ENCODE assay signal across 22 cellular contexts in the genomic region with DNA sequence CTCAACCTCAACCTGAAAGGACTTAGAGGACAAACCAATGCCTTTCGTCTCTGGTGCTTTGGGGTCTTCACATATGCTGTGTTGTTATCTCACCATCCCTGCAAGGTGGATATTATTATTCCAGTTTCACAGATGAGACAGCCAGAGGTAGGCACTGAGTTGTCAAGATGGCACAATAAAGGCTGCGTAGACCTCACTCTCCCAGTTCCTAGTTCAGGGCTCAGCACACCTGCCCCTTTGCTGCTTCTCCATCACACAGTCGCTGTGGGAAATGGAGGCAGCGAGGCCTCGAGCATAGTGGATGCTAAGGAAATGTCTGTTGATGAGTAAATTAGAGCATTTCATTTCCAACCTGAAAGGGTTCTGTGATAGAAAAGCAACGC. TPM values are rescaled to one million over a fixed set of nuclear protein-coding genes. Genes with fewer than 3 reads are reported as not detected.
DNase-seq lines count a peak whose midpoint lies in the region; ATAC-seq and TF ChIP-seq lines count a peak whose summit lies in the region.
"Had no signal": no experiment of that assay in that cellular context is flagged by ENCODE, and none has a peak within 500 bp of the region (broad histone marks: within the 10 kb centered on the region; RNA-seq: fewer than 3 reads in every experiment).

No MANE protein-coding gene starts in this region.

- H4K91ac ChIP-seq in mesenchymal stem cell (ENCODE audit: low read length) = no peak overlapping the region

- H3K4me3 ChIP-seq in AG04450 (ENCODE audit: low read depth, low read length) (no peak overlapping the region), mesenchymal stem cell (ENCODE audit: insufficient read depth in 1 of 2, low read depth in 1 of 2, low read length in 2 of 2) (no peak overlapping the region), rectal smooth muscle tissue (ENCODE audit: low read length) (no peak overlapping the region), osteoblast (ENCODE audit: insufficient read depth, low read length) (no peak overlapping the region)
- H3K4me3 ChIP-seq: adrenal gland, vagina had no signal

- H3K4me1 Mint-ChIP-seq in brain = peaks cover 56% of the 10 kb centered on the region
- H3K4me1 Mint-ChIP-seq: activated CD4-positive, alpha-beta T cell treated with anti-CD3 and anti-CD28 coated beads, Interleukin-2, amount 10 ng/mL, durations not matched to agents 7 days and 5 days had no signal

- no peak overlapping the region for H3K4ac ChIP-seq in mesenchymal stem cell (ENCODE audit: low read depth in 1 of 2, low read length in 2 of 2)

- H4K8ac ChIP-seq in mesenchymal stem cell (ENCODE audit: low read length) = peak overlapping the region; percentile 66

- no peak overlapping the region for H2AK5ac ChIP-seq in mesenchymal stem cell (ENCODE audit: low read length, severe bottlenecking)

- peaks cover 35% of the 10 kb centered on the region for H3K79me1 ChIP-seq in mesenchymal stem cell (replicated peaks; ENCODE audit: low read length, poor library complexity, severe bottlenecking)

- H3K23ac ChIP-seq in mesenchymal stem cell (ENCODE audit: low read length in 2 of 2) = peak overlapping the region in 1 of 2 experiments; percentile 1

- peak overlapping the region in 1 of 2 experiments; percentile 37 for H2BK12ac ChIP-seq in mesenchymal stem cell (ENCODE audit: low read length in 2 of 2)

- no peak for TF ChIP-seq CTCF in AG04450 (IDR thresholded peaks at IDR 0.05; ENCODE audit: low read depth, low read length)
- no peak for TF ChIP-seq CTCF in brain (conservative IDR thresholded peaks at IDR 0.05)
- no peak for TF ChIP-seq CTCF in osteoblast (IDR thresholded peaks at IDR 0.05; ENCODE audit: extremely low read depth, low read depth, low read length)

- peak overlapping the region; percentile 16 for H2BK15ac ChIP-seq in mesenchymal stem cell (ENCODE audit: low read depth, poor library complexity, severe bottlenecking)

- H3K18ac ChIP-seq in mesenchymal stem cell (ENCODE audit: low read depth in 1 of 2, low read length in 2 of 2) = peak overlapping the region; percentile 35 to 69

- H3K4me2 ChIP-seq in mesenchymal stem cell (ENCODE audit: low read length, poor library complexity, severe bottlenecking) (no peak overlapping the region), osteoblast (ENCODE audit: insufficient read depth, low read length) (no peak overlapping the region)
- H3K4me2 ChIP-seq: SK-N-SH had no signal

- POLR2A ChIA-PET in AG04450 (lab: Yijun Ruan, JAX) = no interaction called here

- no peak overlapping the region for H3K9ac ChIP-seq in mesenchymal stem cell (ENCODE audit: low read length)
- no peak overlapping the region for H3K9ac ChIP-seq in rectal smooth muscle tissue (ENCODE audit: low read length)
- H3K9ac ChIP-seq: SK-N-SH had no signal

- H3K14ac ChIP-seq in mesenchymal stem cell (ENCODE audit: low read length in 2 of 2) = no peak overlapping the region

- H4K20me1 ChIP-seq in osteoblast (ENCODE audit: insufficient read depth, low read length) = peaks cover 3% of the 10 kb centered on the region

- H3K9me3 ChIP-seq in AG04450 (ENCODE audit: control insufficient read depth, insufficient read depth, low read length) (no peaks in the 10 kb centered on the region), mesenchymal stem cell (ENCODE audit: control insufficient read depth, low read length) (no peaks in the 10 kb centered on the region), osteoblast (ENCODE audit: low read depth, low read length) (no peaks in the 10 kb centered on the region)
- H3K9me3 ChIP-seq: adrenal gland, SK-N-SH, vagina had no signal

- peak overlapping the region; percentile 39 for H3K27ac ChIP-seq in AG04450 (ENCODE audit: low read depth, low read length)
- no peak overlapping the region for H3K27ac ChIP-seq in mesenchymal stem cell (ENCODE audit: low read length, poor library complexity, severe bottlenecking)
- peak overlapping the region; percentile 42 for H3K27ac ChIP-seq in rectal smooth muscle tissue (ENCODE audit: low read depth, low read length)
- H3K27ac ChIP-seq in osteoblast (ENCODE audit: low read depth, low read length) = no peak overlapping the region
- H3K27ac ChIP-seq: C4-2B, HL-60, RWPE1, vagina had no signal

- H3K27me3 Mint-ChIP-seq in brain = peaks cover 22% of the 10 kb centered on the region
- H3K27me3 Mint-ChIP-seq: natural killer cell treated with Interleukin-12 subunit alpha and Interleukin-12 subunit beta and Interleukin-15 and Interleukin-18, amount 100 ng/mL, for 72 hours had no signal

- H3K27me3 ChIP-seq in AG04450 (ENCODE audit: control insufficient read depth, insufficient read depth, low read length) (no peaks in the 10 kb centered on the region), mesenchymal stem cell (ENCODE audit: control insufficient read depth in 1 of 2, insufficient read depth in 1 of 2, low read length in 2 of 2) (no peaks in the 10 kb centered on the region), rectal smooth muscle tissue (ENCODE audit: control insufficient read depth, insufficient read depth, low read length) (no peaks in the 10 kb centered on the region), osteoblast (ENCODE audit: insufficient read depth, low read length) (no peaks in the 10 kb centered on the region)
- H3K27me3 ChIP-seq: adrenal gland, vagina had no signal

- 96% methylated on average over 5 of the region's 6 CpGs for WGBS in mesenchymal stem cell

- H3K9me3 Mint-ChIP-seq in brain = no peaks in the 10 kb centered on the region
- H3K9me3 Mint-ChIP-seq: activated CD4-positive, alpha-beta T cell treated with anti-CD3 and anti-CD28 coated beads, Interleukin-2, amount 10 ng/mL, durations not matched to agents 7 days and 5 days; activated T-cell treated with anti-CD3 and anti-CD28 coated beads, Interleukin-2, amount 50 U/mL, for 72 hours; natural killer cell treated with Interleukin-12 subunit alpha and Interleukin-12 subunit beta and Interleukin-15 and Interleukin-18, amount 100 ng/mL, for 72 hours had no signal

- no peak for DNase-seq in AG04450 (ENCODE audit: low read depth, low spot score)
- no peak for DNase-seq in mesenchymal stem cell
- no peak for DNase-seq in DMS153 treated with DMSO at 0.1 percent for 48 hours (lab: John Stamatoyannopoulos, UW; ENCODE audit: unreplicated experiment)
- DNase-seq in osteoblast (ENCODE audit: insufficient read length, low spot score, missing footprints) = no peak
- no peak for DNase-seq in activated CD8-positive, alpha-beta memory T cell treated with anti-CD3 and anti-CD28 coated beads, Interleukin-2, amount 50 U/mL, for 4 hours
- DNase-seq: activated CD4-positive, alpha-beta T cell treated with anti-CD3 and anti-CD28 coated beads, Interleukin-2, amount 10 ng/mL, durations not matched to agents 7 days and 5 days; activated naive CD4-positive, alpha-beta T cell treated with Interleukin-2 at 50 U/mL for 16 hours; activated T-cell treated with anti-CD3 and anti-CD28 coated beads, Interleukin-2, amount 50 U/mL, for 72 hours; mesendoderm; NCI-H187 treated with DMSO at 0.1 percent for 48 hours; SK-N-SH; T-helper 2 cell had no signal

- H3K4me1 ChIP-seq in mesenchymal stem cell (ENCODE audit: control insufficient read depth, insufficient read depth, low read depth, low read length) (peaks cover 4% of the 10 kb centered on the region), rectal smooth muscle tissue (ENCODE audit: control insufficient read depth, insufficient read depth, low read length) (peaks cover 40% of the 10 kb centered on the region), osteoblast (ENCODE audit: insufficient read depth, low read length) (peaks cover 9% of the 10 kb centered on the region)

- H2BK5ac ChIP-seq in mesenchymal stem cell (ENCODE audit: low read depth, low read length, poor library complexity, severe bottlenecking) = no peak overlapping the region

- peaks cover 32% of the 10 kb centered on the region for H3K36me3 Mint-ChIP-seq in brain

- H2BK120ac ChIP-seq in mesenchymal stem cell (ENCODE audit: low read depth, low read length) = no peak overlapping the region

- H2AFZ ChIP-seq in mesenchymal stem cell (ENCODE audit: low read depth, low read length) = no peak overlapping the region
- H2AFZ ChIP-seq in osteoblast (ENCODE audit: low read length) = no peak overlapping the region

- H3K36me3 ChIP-seq in mesenchymal stem cell (ENCODE audit: control insufficient read depth in 1 of 2, insufficient read depth in 2 of 2, low read depth in 1 of 2, low read length in 2 of 2) = peaks cover 26 to 62% of the 10 kb centered on the region in 2 experiments
- peaks cover 19% of the 10 kb centered on the region for H3K36me3 ChIP-seq in rectal smooth muscle tissue (ENCODE audit: control insufficient read depth, insufficient read depth, low read length)
- H3K36me3 ChIP-seq in osteoblast (ENCODE audit: insufficient read depth, low read length) = peaks cover 11% of the 10 kb centered on the region
- H3K36me3 ChIP-seq: vagina had no signal

- H3K27ac Mint-ChIP-seq in brain = peak overlapping the region in 3 of 5 experiments; percentile 15 to 94 (median 94)
- H3K27ac Mint-ChIP-seq: activated CD4-positive, alpha-beta T cell treated with anti-CD3 and anti-CD28 coated beads, Interleukin-2, amount 10 ng/mL, durations not matched to agents 7 days and 5 days; activated T-cell treated with anti-CD3 and anti-CD28 coated beads, Interleukin-2, amount 50 U/mL, for 72 hours; natural killer cell treated with Interleukin-12 subunit alpha and Interleukin-12 subunit beta and Interleukin-15 and Interleukin-18, amount 100 ng/mL, for 72 hours had no signal

- no peak overlapping the region for H3K4me3 Mint-ChIP-seq in brain
- H3K4me3 Mint-ChIP-seq: activated CD4-positive, alpha-beta T cell treated with anti-CD3 and anti-CD28 coated beads, Interleukin-2, amount 10 ng/mL, durations not matched to agents 7 days and 5 days; activated T-cell treated with anti-CD3 and anti-CD28 coated beads, Interleukin-2, amount 50 U/mL, for 72 hours; natural killer cell treated with Interleukin-12 subunit alpha and Interleukin-12 subunit beta and Interleukin-15 and Interleukin-18, amount 100 ng/mL, for 72 hours had no signal

- H3K79me2 ChIP-seq in osteoblast (ENCODE audit: insufficient read depth, low read length) = no peaks in the 10 kb centered on the region

- no peak for ATAC-seq in GM21526 (IDR thresholded peaks at IDR 0.05; ENCODE audit: low FRiP score, unreplicated experiment)
- ATAC-seq: activated T-cell treated with anti-CD3 and anti-CD28 coated beads, Interleukin-2, amount 50 U/mL, for 72 hours; HCT116; natural killer cell treated with Interleukin-12 subunit alpha and Interleukin-12 subunit beta and Interleukin-15 and Interleukin-18, amount 100 ng/mL, for 72 hours had no signal

- CTCF ChIA-PET in AG04450 (lab: Charles Lee) = interaction anchor here (1.2 kb wide), 2 partner anchors 35 to 143 kb away, joined by 3 to 4 read pairs; no protein-coding TSS in a partner anchor

RNA-seq across cellular contexts. Expression of gene FOXP4, which starts 22.0 kb away (rescaled TPM):
- polyA plus RNA-seq in AG04450 (2011; rRNA removed) (1.9 and 3.1 TPM in 2 replicates), brain (ENCODE audit: insufficient read depth, low read depth, low replicate concordance) (184 TPM)
- 3.9 and 5.2 TPM in 2 replicates for polyA minus RNA-seq in AG04450 (2011; rRNA and poly(A)+ RNA removed)
- polyA plus RNA-seq in mesenchymal stem cell (2013, experiment 1 of 2) = 23.4 TPM
- polyA plus RNA-seq in mesenchymal stem cell (2013, experiment 2 of 2) = 22.7 TPM
- total RNA-seq in osteoblast = 2.9 and 3.3 TPM in 2 replicates

Comparison
In these comparisons a context has a peak if more than half of its experiments do, and no peak if none do; other contexts are left out.
1. H3K27ac ChIP-seq: peak in AG04450 (single experiment) and rectal smooth muscle tissue (single experiment); none in mesenchymal stem cell (single experiment) and osteoblast (single experiment).
2. RNA of gene FOXP4, which starts 22.0 kb away (polyA plus RNA-seq): 184 TPM in brain (single experiment); 1.9 to 3.1 TPM in AG04450; every median in the first group is over 10 times any median in the second.